ENCODE assay signal across 22 cellular contexts in genomic region chr19:53999694-54000093, GRCh38. TPM values are rescaled to one million over a fixed set of nuclear protein-coding genes. Genes with fewer than 3 reads are reported as not detected.
"Had no signal": no experiment of that assay in that cellular context is flagged by ENCODE, and none has a peak within 500 bp of the region (broad histone marks: within the 10 kb centered on the region; RNA-seq: fewer than 3 reads in every experiment).

No MANE protein-coding gene starts in this region.

- ATAC-seq: T-cell had no signal

- H3K9me3 ChIP-seq: SK-N-SH had no signal

- H3K9me3 Mint-ChIP-seq: T-cell had no signal

- H3K4me3 Mint-ChIP-seq: T-cell had no signal

- H3K27ac ChIP-seq: HL-60, RWPE1 had no signal

- DNase-seq: IMR-90, MV-4-11, NCI-H1048, NCI-H1105, NCI-H1417 treated with DMSO at 0.1 percent for 48 hours, NCI-H146, NCI-H1694 treated with DMSO at 0.1 percent for 48 hours, NCI-H1930, NCI-H2081, NCI-H2107, NCI-H2227 treated with DMSO at 0.1 percent for 48 hours, NCI-H524, NCI-H526 treated with DMSO at 0.1 percent for 48 hours, NCI-H748 treated with DMSO at 0.1 percent for 48 hours, SHP77, SK-N-SH, SW 1271, T-cell had no signal

- H3K9ac ChIP-seq: SK-N-SH had no signal

- H3K36me3 Mint-ChIP-seq: T-cell had no signal

- H3K4me1 Mint-ChIP-seq: T-cell had no signal

- H3K4me2 ChIP-seq: SK-N-SH had no signal

RNA-seq across cellular contexts. Expression of gene CACNG6, which starts 8.3 kb away (rescaled TPM):
- total RNA-seq: IMR-90, MCF 10A, SK-MEL-5, T-cell had no signal
- polyA plus RNA-seq: IMR-90 had no signal

RNA-seq across cellular contexts. Expression of gene CACNG8, which starts 37.0 kb away (rescaled TPM):
- total RNA-seq: IMR-90, SK-MEL-5 had no signal
